32 cellular contexts compared by ENCODE assay signal in genomic region chr1:231184891-231185290, GRCh38. TPM values are rescaled to one million over a fixed set of nuclear protein-coding genes. Genes with fewer than 3 reads are reported as not detected.
"Had no signal": no experiment of that assay in that cellular context is flagged by ENCODE, and none has a peak within 500 bp of the region (broad histone marks: within the 10 kb centered on the region; RNA-seq: fewer than 3 reads in every experiment).

No MANE protein-coding gene starts in this region.

- H3K9me3 ChIP-seq: body of pancreas, colonic mucosa, gastrocnemius medialis had no signal

- H3K27me3 ChIP-seq: body of pancreas, colonic mucosa had no signal

- H3K36me3 ChIP-seq: colonic mucosa, esophagus muscularis mucosa, gastrocnemius medialis, heart left ventricle had no signal

- ATAC-seq: activated CD4-positive, alpha-beta T cell treated with anti-CD3 and anti-CD28 coated beads for 36 hours; activated CD8-positive, alpha-beta memory T cell treated with anti-CD3 and anti-CD28 coated beads, Interleukin-2, amount 10 ng/mL, durations not matched to agents 7 days and 5 days; activated CD8-positive, alpha-beta T cell treated with anti-CD3 and anti-CD28 coated beads, Interleukin-2, amount 10 ng/mL, durations not matched to agents 7 days and 5 days; body of pancreas; effector memory CD8-positive, alpha-beta T cell; foreskin keratinocyte; gastrocnemius medialis; heart left ventricle had no signal

- H3K4me3 ChIP-seq: body of pancreas, colonic mucosa, esophagus muscularis mucosa, gastrocnemius medialis, heart left ventricle had no signal

- H3K27ac ChIP-seq: body of pancreas, colonic mucosa, esophagus muscularis mucosa, foreskin keratinocyte, gastrocnemius medialis, heart left ventricle had no signal

- DNase-seq: activated CD4-positive, alpha-beta memory T cell treated with anti-CD3 and anti-CD28 coated beads for 36 hours; activated CD4-positive, alpha-beta T cell treated with anti-CD3 and anti-CD28 coated beads for 36 hours; activated CD4-positive, alpha-beta T cell treated with anti-CD3 and anti-CD28 coated beads, Interleukin-2, amount 10 ng/mL, durations not matched to agents 24 days and 14 days; activated CD4-positive, CD25-positive, alpha-beta regulatory T cell; activated CD4-positive, CD25-positive, alpha-beta regulatory T cell treated with anti-CD3 and anti-CD28 coated beads, Interleukin-2, amount 50 U/mL, for 72 hours; activated CD8-positive, alpha-beta memory T cell treated with anti-CD3 and anti-CD28 coated beads, Interleukin-2, amount 10 ng/mL, durations not matched to agents 7 days and 5 days; activated CD8-positive, alpha-beta memory T cell treated with anti-CD3 and anti-CD28 coated beads, Interleukin-2, amount 50 U/mL, for 4 hours; activated CD8-positive, alpha-beta T cell treated with anti-CD3 and anti-CD28 coated beads, Interleukin-2, amount 10 ng/mL, durations not matched to agents 7 days and 5 days; activated gamma-delta T cell treated with Interleukin-2 at 50 U/mL for 16 hours; activated naive CD4-positive, alpha-beta T cell treated with anti-CD3 and anti-CD28 coated beads, Interleukin-2, amount 50 U/mL, for 16 hours; activated naive CD4-positive, alpha-beta T cell treated with Interleukin-2 at 50 U/mL for 16 hours; activated T-cell treated with anti-CD3 and anti-CD28 coated beads, Interleukin-2, amount 50 U/mL, for 1 hour; activated T-cell treated with anti-CD3 and anti-CD28 coated beads, Interleukin-2, amount 50 U/mL, for 48 hours; amniotic stem cell; anterior cingulate cortex; body of pancreas; central memory CD4-positive, alpha-beta T cell; cerebellar nuclear complex; colonic mucosa; effector CD4-positive, alpha-beta T cell; effector memory CD8-positive, alpha-beta T cell; erythroblast; foreskin keratinocyte; gastrocnemius medialis; glutamatergic neuron; heart left ventricle; T-helper 2 cell had no signal

- H3K4me1 ChIP-seq: body of pancreas, colonic mucosa, esophagus muscularis mucosa, foreskin keratinocyte, gastrocnemius medialis, heart left ventricle had no signal

RNA-seq across cellular contexts. Expression of gene TRIM67, which starts 23.0 kb away (rescaled TPM):
- total RNA-seq: activated CD4-positive, alpha-beta memory T cell treated with anti-CD3 and anti-CD28 coated beads for 36 hours; activated CD4-positive, alpha-beta T cell treated with anti-CD3 and anti-CD28 coated beads for 36 hours; activated CD4-positive, alpha-beta T cell treated with anti-CD3 and anti-CD28 coated beads, Interleukin-2, amount 10 ng/mL, durations not matched to agents 24 days and 14 days; activated CD8-positive, alpha-beta memory T cell treated with anti-CD3 and anti-CD28 coated beads for 36 hours; activated CD8-positive, alpha-beta memory T cell treated with anti-CD3 and anti-CD28 coated beads, Interleukin-2, amount 10 ng/mL, durations not matched to agents 7 days and 5 days; activated CD8-positive, alpha-beta T cell treated with anti-CD3 and anti-CD28 coated beads, Interleukin-2, amount 10 ng/mL, durations not matched to agents 7 days and 5 days; activated T-helper 1 cell treated with anti-CD3 and anti-CD28 coated beads, Interleukin-12 subunit alpha, Interleukin-12 subunit beta, Interleukin-2, Interleukin-4 antibody, amounts not matched to agents 30 ng/mL and 10 ng/mL and 1 ng/mL, durations not matched to agents 14 hours and 24 hours and 36 hours; activated T-helper 2 cell treated with anti-CD3 and anti-CD28 coated beads, Interferon-gamma antibody, Interleukin-2, Interleukin-4, amounts not matched to agents 10 μg/mL and 5 μg/mL and 100 μg/mL, durations not matched to agents 14 hours and 24 hours and 36 hours; foreskin keratinocyte; gastrocnemius medialis; T-helper 1 cell treated with Interleukin-12 subunit alpha and Interleukin-12 subunit beta and Interleukin-4 antibody, amounts not matched to agents 30 ng/mL and 1 ng/mL, for 36 hours had no signal
- polyA plus RNA-seq: foreskin keratinocyte, heart left ventricle had no signal
